Comparison of ENCODE assay signal across 23 cellular contexts in genomic region chr1:89542345-89542744, GRCh38.
"Had no signal": no experiment of that assay in that cellular context is flagged by ENCODE, and none has a peak within 500 bp of the region (broad histone marks: within the 10 kb centered on the region; RNA-seq: fewer than 3 reads in every experiment).

No MANE protein-coding gene starts in this region.

- DNase-seq: activated CD4-positive, alpha-beta T cell treated with anti-CD3 and anti-CD28 coated beads for 48 hours; activated CD4-positive, CD25-positive, alpha-beta regulatory T cell; activated CD8-positive, alpha-beta memory T cell treated with anti-CD3 and anti-CD28 coated beads for 24 hours; activated CD8-positive, alpha-beta memory T cell treated with anti-CD3 and anti-CD28 coated beads, Interleukin-2, amount 50 U/mL, for 48 hours; activated gamma-delta T cell treated with Interleukin-2 at 50 U/mL for 16 hours; amygdala; caudate nucleus; islet precursor cell; left ventricle myocardium inferior; mesendoderm; natural killer cell; occipital lobe; psoas muscle; sigmoid colon; small intestine; stimulated activated CD4-positive, alpha-beta T cell treated with anti-CD3 and anti-CD28 coated beads, Interleukin-4, amount 100 ng/mL, for 24 hours; stomach; thyroid gland; upper lobe of left lung had no signal

- H3K9me3 Mint-ChIP-seq: natural killer cell; neural progenitor cell; stimulated activated effector memory CD8-positive, alpha-beta T cell treated with anti-CD3 and anti-CD28 coated beads, Interleukin-12 subunit alpha, Interleukin-12 subunit beta, amount 100 ng/mL, for 72 hours had no signal

- H3K36me3 Mint-ChIP-seq: natural killer cell had no signal

- ATAC-seq: gastroesophageal sphincter; natural killer cell; psoas muscle; SK-N-SH treated with all-trans-retinoic acid at 6 μM for 48 hours; stimulated activated effector memory CD8-positive, alpha-beta T cell treated with anti-CD3 and anti-CD28 coated beads, Interleukin-12 subunit alpha, Interleukin-12 subunit beta, amount 100 ng/mL, for 72 hours had no signal

- H3K27ac Mint-ChIP-seq: natural killer cell; neural progenitor cell; stimulated activated effector memory CD8-positive, alpha-beta T cell treated with anti-CD3 and anti-CD28 coated beads, Interleukin-12 subunit alpha, Interleukin-12 subunit beta, amount 100 ng/mL, for 72 hours had no signal

- H3K4me3 Mint-ChIP-seq: natural killer cell; neural progenitor cell; stimulated activated effector memory CD8-positive, alpha-beta T cell treated with anti-CD3 and anti-CD28 coated beads, Interleukin-12 subunit alpha, Interleukin-12 subunit beta, amount 100 ng/mL, for 72 hours had no signal
